26 cellular contexts compared by ENCODE assay signal in the genomic region with DNA sequence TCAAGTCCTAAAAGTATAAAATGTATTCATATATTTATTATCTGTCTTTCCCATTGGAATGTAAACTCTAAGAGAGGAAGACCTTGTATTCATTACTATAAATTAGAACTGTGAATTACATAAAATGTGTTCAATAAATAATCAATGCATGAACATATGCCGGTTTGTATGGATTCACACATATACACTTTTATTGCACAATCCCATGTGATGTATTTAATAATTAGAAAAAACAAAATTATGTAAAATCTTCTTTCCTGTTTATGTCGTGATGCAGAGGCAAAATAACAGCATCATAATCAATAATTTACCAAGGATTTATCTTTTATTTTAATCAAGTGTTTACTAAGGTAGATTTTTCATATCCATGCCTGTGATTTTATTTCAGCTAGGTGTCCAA.
"Had no signal": no experiment of that assay in that cellular context is flagged by ENCODE, and none has a peak within 500 bp of the region (broad histone marks: within the 10 kb centered on the region; RNA-seq: fewer than 3 reads in every experiment).

No MANE protein-coding gene starts in this region.

- H3K4me1 ChIP-seq: colonic mucosa, esophagus muscularis mucosa, esophagus squamous epithelium, foreskin keratinocyte, gastrocnemius medialis, gastroesophageal sphincter, heart left ventricle, heart right ventricle had no signal

- DNase-seq: colonic mucosa; cortex of kidney; dermis blood vessel endothelial cell; dorsolateral prefrontal cortex; effector CD4-positive, alpha-beta T cell; effector CD8-positive, alpha-beta T cell; effector memory CD4-positive, alpha-beta T cell; effector memory CD8-positive, alpha-beta T cell; endodermal cell; erythroblast; esophagus squamous epithelium; foreskin fibroblast; foreskin keratinocyte; foreskin melanocyte; gastrocnemius medialis; glutamatergic neuron; head of caudate nucleus; heart left ventricle; heart right ventricle had no signal

- H3K36me3 ChIP-seq: colonic mucosa, esophagus muscularis mucosa, esophagus squamous epithelium, gastrocnemius medialis, gastroesophageal sphincter, heart left ventricle, heart right ventricle had no signal

- H3K9me3 ChIP-seq: colonic mucosa, esophagus muscularis mucosa, gastrocnemius medialis, gastroesophageal sphincter, heart left ventricle had no signal

- FAIRE-seq: endometrium, endothelial cell of umbilical vein had no signal

- H3K27me3 ChIP-seq: colonic mucosa, dorsolateral prefrontal cortex, esophagus muscularis mucosa, esophagus squamous epithelium, foreskin keratinocyte, gastrocnemius medialis, gastroesophageal sphincter, heart left ventricle, heart right ventricle had no signal

- H3K4me3 ChIP-seq: colonic mucosa, coronary artery, dorsolateral prefrontal cortex, esophagus muscularis mucosa, esophagus squamous epithelium, gastrocnemius medialis, gastroesophageal sphincter, heart left ventricle, heart right ventricle had no signal

- H3K27ac ChIP-seq: colonic mucosa, coronary artery, dorsolateral prefrontal cortex, epithelial cell of prostate, esophagus muscularis mucosa, esophagus squamous epithelium, foreskin keratinocyte, gastrocnemius medialis, gastroesophageal sphincter, heart left ventricle, heart right ventricle had no signal

- ATAC-seq: effector memory CD8-positive, alpha-beta T cell; esophagus mucosa; foreskin keratinocyte; gastrocnemius medialis; gastroesophageal sphincter; heart left ventricle; heart right ventricle had no signal
